Comparison of ENCODE assay signal across 13 cellular contexts in the genomic region with DNA sequence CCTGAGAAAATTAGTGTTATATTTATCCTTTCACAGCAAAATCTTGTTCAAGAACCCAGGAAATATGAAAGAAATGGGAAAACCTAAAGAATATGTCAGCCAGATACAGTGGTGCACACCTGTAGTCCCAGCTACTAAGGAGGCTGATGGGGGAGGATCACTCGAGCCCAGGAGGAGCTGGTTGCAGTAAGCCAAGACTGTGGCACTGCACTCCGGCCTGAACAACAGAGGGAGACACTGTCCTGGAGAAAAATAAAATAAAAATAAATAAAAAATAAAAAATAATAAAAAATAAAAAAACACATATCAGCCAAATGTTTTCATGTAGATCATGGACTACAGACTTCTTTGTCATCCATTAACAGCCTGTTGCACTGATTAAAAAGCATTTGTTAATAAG.
"Had no signal": no experiment of that assay in that cellular context is flagged by ENCODE, and none has a peak within 500 bp of the region (broad histone marks: within the 10 kb centered on the region; RNA-seq: fewer than 3 reads in every experiment).

No MANE protein-coding gene starts in this region.

- H3K27me3 Mint-ChIP-seq: activated CD4-positive, alpha-beta T cell treated with anti-CD3 and anti-CD28 coated beads, Interleukin-2, amount 10 ng/mL, durations not matched to agents 24 days and 14 days; activated naive CD4-positive, alpha-beta T cell treated with anti-CD3 and anti-CD28 coated beads, Interleukin-2, amount 10 ng/mL, durations not matched to agents 7 days and 5 days had no signal

- ATAC-seq: esophagus mucosa; natural killer cell; psoas muscle; stimulated activated naive CD8-positive, alpha-beta T cell treated with anti-CD3 and anti-CD28 coated beads, Interleukin-15, Interleukin-2, amounts not matched to agents 100 U/mL and 50 U/mL, for 24 hours had no signal

- H3K27ac Mint-ChIP-seq: activated CD4-positive, alpha-beta T cell treated with anti-CD3 and anti-CD28 coated beads, Interleukin-2, amount 10 ng/mL, durations not matched to agents 24 days and 14 days; activated naive CD4-positive, alpha-beta T cell treated with anti-CD3 and anti-CD28 coated beads, Interleukin-2, amount 10 ng/mL, durations not matched to agents 7 days and 5 days; activated T-helper 2 cell treated with anti-CD3 and anti-CD28 coated beads, Interferon-gamma antibody, Interleukin-2, Interleukin-4, amounts not matched to agents 10 μg/mL and 5 μg/mL and 100 μg/mL, durations not matched to agents 14 hours and 24 hours and 36 hours; immature natural killer cell; natural killer cell had no signal

- H3K4me1 ChIP-seq: psoas muscle, suprapubic skin had no signal

- H3K4me3 Mint-ChIP-seq: activated CD4-positive, alpha-beta T cell treated with anti-CD3 and anti-CD28 coated beads, Interleukin-2, amount 10 ng/mL, durations not matched to agents 24 days and 14 days; activated naive CD4-positive, alpha-beta T cell treated with anti-CD3 and anti-CD28 coated beads, Interleukin-2, amount 10 ng/mL, durations not matched to agents 7 days and 5 days; immature natural killer cell; natural killer cell had no signal

- H3K4me3 ChIP-seq: psoas muscle, suprapubic skin had no signal

- H3K9me3 ChIP-seq: psoas muscle, suprapubic skin had no signal

- H3K4me1 Mint-ChIP-seq: activated CD4-positive, alpha-beta T cell treated with anti-CD3 and anti-CD28 coated beads, Interleukin-2, amount 10 ng/mL, durations not matched to agents 24 days and 14 days; activated naive CD4-positive, alpha-beta T cell treated with anti-CD3 and anti-CD28 coated beads, Interleukin-2, amount 10 ng/mL, durations not matched to agents 7 days and 5 days; immature natural killer cell; natural killer cell had no signal

- H3K9me3 Mint-ChIP-seq: activated CD4-positive, alpha-beta T cell treated with anti-CD3 and anti-CD28 coated beads, Interleukin-2, amount 10 ng/mL, durations not matched to agents 24 days and 14 days had no signal

- H3K36me3 ChIP-seq: suprapubic skin had no signal

- H3K27me3 ChIP-seq: suprapubic skin had no signal

- DNase-seq: activated CD4-positive, alpha-beta T cell treated with anti-CD3 and anti-CD28 coated beads, Interleukin-2, amount 10 ng/mL, durations not matched to agents 24 days and 14 days; activated naive CD4-positive, alpha-beta T cell treated with anti-CD3 and anti-CD28 coated beads, Interleukin-2, amount 10 ng/mL, durations not matched to agents 7 days and 5 days; activated T-cell treated with anti-CD3 and anti-CD28 coated beads for 4 hours; caudate nucleus; immature natural killer cell; natural killer cell; psoas muscle; stimulated activated CD4-positive, alpha-beta T cell treated with anti-CD3 and anti-CD28 coated beads, Interleukin-4, amount 100 ng/mL, for 1 hour; stimulated activated CD8-positive, alpha-beta memory T cell treated with anti-CD3 and anti-CD28 coated beads, Interleukin-4, amount 100 ng/mL, for 48 hours; stimulated activated naive CD8-positive, alpha-beta T cell treated with anti-CD3 and anti-CD28 coated beads, Interleukin-15, Interleukin-2, amounts not matched to agents 100 U/mL and 50 U/mL, for 24 hours had no signal

- H3K36me3 Mint-ChIP-seq: activated naive CD4-positive, alpha-beta T cell treated with anti-CD3 and anti-CD28 coated beads, Interleukin-2, amount 10 ng/mL, durations not matched to agents 7 days and 5 days; immature natural killer cell; natural killer cell had no signal

- H3K27ac ChIP-seq: psoas muscle, suprapubic skin had no signal
